12 cellular contexts compared by ENCODE assay signal in the genomic region with DNA sequence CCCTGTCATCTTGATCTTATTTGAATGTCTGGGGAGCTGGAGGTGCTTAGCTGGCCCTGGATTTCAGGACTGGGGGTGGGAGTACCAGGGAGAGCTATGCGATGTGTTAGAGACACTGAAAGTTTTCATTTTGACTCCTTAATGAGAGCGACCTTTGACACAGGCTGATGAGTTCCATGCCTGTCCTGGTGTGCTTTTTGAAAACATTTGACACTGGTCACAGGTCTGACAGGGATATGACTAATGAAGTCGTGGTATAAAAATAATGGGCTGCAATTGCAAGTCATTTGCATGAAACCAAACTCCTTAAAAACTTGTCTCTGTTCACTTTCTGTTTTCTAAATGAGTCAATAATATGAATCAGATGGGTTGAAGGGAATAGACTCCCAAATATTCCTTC.
DNase-seq lines count a peak whose midpoint lies in the region; ATAC-seq and TF ChIP-seq lines count a peak whose summit lies in the region.
"Had no signal": no experiment of that assay in that cellular context is flagged by ENCODE, and none has a peak within 500 bp of the region (broad histone marks: within the 10 kb centered on the region; RNA-seq: fewer than 3 reads in every experiment).

No MANE protein-coding gene starts in this region.

- no peak overlapping the region for H3K4me2 ChIP-seq in neuronal stem cell (ENCODE audit: insufficient read depth, low read length, poor library complexity, severe bottlenecking)

- no peaks in the 10 kb centered on the region for H3K36me3 Mint-ChIP-seq in activated T-helper 17 cell treated with anti-CD3 and anti-CD28 coated beads, Interleukin-2, amount 50 U/mL, for 72 hours (ENCODE audit: low read depth)

- H3K36me3 ChIP-seq in neuronal stem cell (replicated peaks in 1 of 2; ENCODE audit: control insufficient read depth in 2 of 2, insufficient read depth in 2 of 2, low read length in 2 of 2) (no peaks in the 10 kb centered on the region), tibial nerve (no peaks in the 10 kb centered on the region)
- H3K36me3 ChIP-seq: BLaER1 had no signal

- H3K4ac ChIP-seq in neuronal stem cell (ENCODE audit: low read length) = no peak overlapping the region

- TF ChIP-seq POLR2A in tibial nerve (IDR thresholded peaks at IDR 0.05) = no peak

- DNase-seq in neuronal stem cell (ENCODE audit: low spot score) (peak; percentile 57), tibial nerve (ENCODE audit: low spot score in 2 of 2) (no peak)
- no peak for DNase-seq in stimulated activated CD4-positive, alpha-beta T cell treated with anti-CD3 and anti-CD28 coated beads, Interleukin-2, amount 100 ng/mL, for 24 hours
- DNase-seq: activated CD4-positive, alpha-beta T cell treated with anti-CD3 and anti-CD28 coated beads, Interleukin-2, amount 10 ng/mL, durations not matched to agents 24 days and 14 days; NCI-H187 treated with DMSO at 0.1 percent for 48 hours had no signal

- no peaks in the 10 kb centered on the region for H3K9me3 ChIP-seq in neuronal stem cell (replicated peaks in 1 of 2; ENCODE audit: control insufficient read depth in 2 of 2, insufficient read depth in 1 of 2, low read depth in 1 of 2, low read length in 2 of 2)
- no peaks in the 10 kb centered on the region for H3K9me3 ChIP-seq in tibial nerve
- H3K9me3 ChIP-seq: BLaER1 had no signal

- H4K91ac ChIP-seq in neuronal stem cell (ENCODE audit: low read depth, low read length, poor library complexity) = no peak overlapping the region

- no peak overlapping the region for H2BK12ac ChIP-seq in neuronal stem cell (ENCODE audit: low read length)

- no peak overlapping the region for H3K9ac ChIP-seq in neuronal stem cell (ENCODE audit: low read depth, low read length, poor library complexity)
- H3K9ac ChIP-seq: BLaER1 had no signal

- no peak overlapping the region for H2BK15ac ChIP-seq in neuronal stem cell (ENCODE audit: low read length)

- ATAC-seq in GM18511 (IDR thresholded peaks at IDR 0.05; ENCODE audit: unreplicated experiment) (peak; percentile 68), HG02610 (IDR thresholded peaks at IDR 0.05; ENCODE audit: unreplicated experiment) (peak; percentile 74), GM21576 (IDR thresholded peaks at IDR 0.05; ENCODE audit: unreplicated experiment) (no peak), HG02571 (IDR thresholded peaks at IDR 0.05; ENCODE audit: unreplicated experiment) (no peak)
- peak; percentile 89 for ATAC-seq in activated T-helper 17 cell treated with anti-CD3 and anti-CD28 coated beads, Interleukin-2, amount 50 U/mL, for 72 hours (replicated peaks)
- ATAC-seq: SK-N-SH treated with all-trans-retinoic acid at 6 μM for 48 hours had no signal

- no peaks in the 10 kb centered on the region for H3K9me3 Mint-ChIP-seq in activated T-helper 17 cell treated with anti-CD3 and anti-CD28 coated beads, Interleukin-2, amount 50 U/mL, for 72 hours
- H3K9me3 Mint-ChIP-seq: activated CD4-positive, alpha-beta T cell treated with anti-CD3 and anti-CD28 coated beads, Interleukin-2, amount 10 ng/mL, durations not matched to agents 24 days and 14 days had no signal

- H3K27me3 Mint-ChIP-seq in activated T-helper 17 cell treated with anti-CD3 and anti-CD28 coated beads, Interleukin-2, amount 50 U/mL, for 72 hours = peaks cover 14% of the 10 kb centered on the region

- WGBS in neuronal stem cell (ENCODE audit: extremely low coverage in 2 of 2, insufficient read length in 2 of 2, insufficient replicate concordance in 1 of 2), 2 donors = no CpG with 5 or more reads among the region's 3 CpGs
- 49 to 53% methylated on average over 3 of the region's 3 CpGs for WGBS in tibial nerve, 2 donors

- H3K4me3 ChIP-seq in neuronal stem cell (ENCODE audit: low read length in 2 of 2) = no peak overlapping the region
- no peak overlapping the region for H3K4me3 ChIP-seq in tibial nerve
- H3K4me3 ChIP-seq: BLaER1 had no signal

- no peak overlapping the region for H2BK120ac ChIP-seq in neuronal stem cell (ENCODE audit: low read depth, low read length)

- no peak overlapping the region for H3K18ac ChIP-seq in neuronal stem cell (ENCODE audit: low read length)

- H3K4me3 Mint-ChIP-seq in activated T-helper 17 cell treated with anti-CD3 and anti-CD28 coated beads, Interleukin-2, amount 50 U/mL, for 72 hours = no peak overlapping the region
- H3K4me3 Mint-ChIP-seq: activated CD4-positive, alpha-beta T cell treated with anti-CD3 and anti-CD28 coated beads, Interleukin-2, amount 10 ng/mL, durations not matched to agents 24 days and 14 days had no signal

- no peaks in the 10 kb centered on the region for H3K79me1 ChIP-seq in neuronal stem cell (ENCODE audit: low read depth, low read length)

- no peak overlapping the region for H2BK5ac ChIP-seq in neuronal stem cell (ENCODE audit: low read length)

- no peak overlapping the region for H2AFZ ChIP-seq in neuronal stem cell (ENCODE audit: low read length)

- H3K27ac ChIP-seq in neuronal stem cell (replicated peaks; ENCODE audit: low read length) (no peak overlapping the region), tibial nerve (no peak overlapping the region)
- H3K27ac ChIP-seq: BLaER1 had no signal

- no peak overlapping the region for H2AK5ac ChIP-seq in neuronal stem cell (ENCODE audit: low read depth, low read length)

- peaks cover 6% of the 10 kb centered on the region for H3K4me1 Mint-ChIP-seq in activated T-helper 17 cell treated with anti-CD3 and anti-CD28 coated beads, Interleukin-2, amount 50 U/mL, for 72 hours
- H3K4me1 Mint-ChIP-seq: activated CD4-positive, alpha-beta T cell treated with anti-CD3 and anti-CD28 coated beads, Interleukin-2, amount 10 ng/mL, durations not matched to agents 24 days and 14 days had no signal

- no peak for TF ChIP-seq EP300 in tibial nerve (IDR thresholded peaks at IDR 0.05)

- peaks cover 0 to 4% (median 0%) of the 10 kb centered on the region in 3 experiments for H3K27me3 ChIP-seq in neuronal stem cell (ENCODE audit: control insufficient read depth in 3 of 3, insufficient read depth in 3 of 3, low read depth in 1 of 3, low read length in 3 of 3)
- no peaks in the 10 kb centered on the region for H3K27me3 ChIP-seq in tibial nerve
- H3K27me3 ChIP-seq: BLaER1 had no signal

- H3K23ac ChIP-seq in neuronal stem cell (ENCODE audit: low read depth, low read length, poor library complexity) = no peak overlapping the region

- peaks cover 0 to 22% of the 10 kb centered on the region in 2 donors for H3K4me1 ChIP-seq in neuronal stem cell (ENCODE audit: control insufficient read depth in 2 of 2, insufficient read depth in 1 of 2, low read depth in 1 of 2, low read length in 2 of 2)
- H3K4me1 ChIP-seq in tibial nerve = no peaks in the 10 kb centered on the region

- H3K14ac ChIP-seq in neuronal stem cell (ENCODE audit: low read length) = no peak overlapping the region

- no peak for TF ChIP-seq CTCF in tibial nerve (IDR thresholded peaks at IDR 0.05)

- no peak overlapping the region for H4K8ac ChIP-seq in neuronal stem cell (ENCODE audit: low read depth, low read length)

- H3K27ac Mint-ChIP-seq in activated T-helper 17 cell treated with anti-CD3 and anti-CD28 coated beads, Interleukin-2, amount 50 U/mL, for 72 hours = peak overlapping the region; percentile 58
- H3K27ac Mint-ChIP-seq: activated CD4-positive, alpha-beta T cell treated with anti-CD3 and anti-CD28 coated beads, Interleukin-2, amount 10 ng/mL, durations not matched to agents 24 days and 14 days had no signal

Comparison
In these comparisons a context has a peak if more than half of its experiments do, and no peak if none do; other contexts are left out.
1. ATAC-seq: peak in GM18511 (single experiment), HG02610 (single experiment) and activated T-helper 17 cell treated with anti-CD3 and anti-CD28 coated beads, Interleukin-2, amount 50 U/mL, for 72 hours (single experiment); none in GM21576 (single experiment) and HG02571 (single experiment).